ENCODE assay signal across 19 cellular contexts in the genomic region with DNA sequence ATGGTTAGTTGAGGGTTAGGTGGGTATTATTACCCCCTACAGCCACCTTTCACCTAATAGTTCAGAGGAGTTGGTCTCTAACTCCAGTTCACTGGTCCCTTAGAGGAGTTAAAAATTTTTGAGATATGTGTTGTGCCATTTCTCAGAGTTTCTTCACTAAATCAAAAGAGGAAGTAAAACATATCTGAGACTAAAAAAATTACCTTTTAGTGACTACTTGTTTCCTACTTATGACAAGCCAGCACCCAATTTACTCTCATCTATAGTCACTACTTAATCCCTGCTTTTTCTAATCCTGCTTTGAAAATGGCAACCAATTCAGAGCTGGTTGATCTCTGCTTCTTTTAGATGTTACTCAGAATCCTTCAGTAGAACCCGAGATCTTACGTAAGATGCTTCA.
A peak's percentile ranks its signal among the peaks of the same experiment; 100 is the strongest.
DNase-seq lines count a peak whose midpoint lies in the region; ATAC-seq lines count a peak whose summit lies in the region.
"Had no signal": no experiment of that assay in that cellular context is flagged by ENCODE, and none has a peak within 500 bp of the region (broad histone marks: within the 10 kb centered on the region; RNA-seq: fewer than 3 reads in every experiment).

No MANE protein-coding gene starts in this region.

- no peaks in the 10 kb centered on the region for H3K27me3 Mint-ChIP-seq in naive B cell
- H3K27me3 Mint-ChIP-seq: activated naive CD8-positive, alpha-beta T cell treated with anti-CD3 and anti-CD28 coated beads, Interleukin-2, amount 10 ng/mL, durations not matched to agents 7 days and 5 days had no signal

- no peak overlapping the region for H2BK12ac ChIP-seq in mesenchymal stem cell (ENCODE audit: low read length in 2 of 2)

- no peak overlapping the region for H2AFZ ChIP-seq in mesenchymal stem cell (ENCODE audit: low read depth, low read length)
- H2AFZ ChIP-seq: parathyroid adenoma had no signal

- H3K4me1 ChIP-seq in mesenchymal stem cell (ENCODE audit: control insufficient read depth, insufficient read depth, low read depth, low read length): no peaks in the 10 kb centered on the region
- H3K4me1 ChIP-seq: parathyroid adenoma, right lobe of liver had no signal

- H3K9ac ChIP-seq in mesenchymal stem cell (ENCODE audit: low read length): no peak overlapping the region
- H3K9ac ChIP-seq: parathyroid adenoma had no signal

- no peak overlapping the region for H2AK5ac ChIP-seq in mesenchymal stem cell (ENCODE audit: low read length, severe bottlenecking)

- no peak overlapping the region for H2BK15ac ChIP-seq in mesenchymal stem cell (ENCODE audit: low read depth, poor library complexity, severe bottlenecking)

- no peak overlapping the region for H3K4me3 ChIP-seq in mesenchymal stem cell (ENCODE audit: insufficient read depth in 1 of 2, low read depth in 1 of 2, low read length in 2 of 2)
- H3K4me3 ChIP-seq: right lobe of liver had no signal

- no peak overlapping the region for H4K91ac ChIP-seq in mesenchymal stem cell (ENCODE audit: low read length)

- H3K18ac ChIP-seq in mesenchymal stem cell (ENCODE audit: low read depth in 1 of 2, low read length in 2 of 2): no peak overlapping the region

- H3K14ac ChIP-seq in mesenchymal stem cell (ENCODE audit: low read length in 2 of 2): no peak overlapping the region

- no peak overlapping the region for H4K8ac ChIP-seq in mesenchymal stem cell (ENCODE audit: low read length)

- no peaks in the 10 kb centered on the region for H3K36me3 Mint-ChIP-seq in naive B cell
- H3K36me3 Mint-ChIP-seq: activated naive CD8-positive, alpha-beta T cell treated with anti-CD3 and anti-CD28 coated beads, Interleukin-2, amount 10 ng/mL, durations not matched to agents 7 days and 5 days; CD8-positive, alpha-beta memory T cell; natural killer cell; T-cell had no signal

- no peak for DNase-seq in naive B cell
- no peak for DNase-seq in glomerular visceral epithelial cell (ENCODE audit: extremely low spot score)
- no peak for DNase-seq in mesenchymal stem cell
- DNase-seq in DMS114 treated with DMSO at 0.1 percent for 48 hours (lab: John Stamatoyannopoulos, UW; ENCODE audit: unreplicated experiment): no peak
- DNase-seq in iPS-NIHi11 (ENCODE audit: low spot score): no peak
- DNase-seq: activated CD4-positive, alpha-beta T cell treated with anti-CD3 and anti-CD28 coated beads, Interleukin-2, amount 50 U/mL, for 1 hour; activated naive CD8-positive, alpha-beta T cell treated with anti-CD3 and anti-CD28 coated beads, Interleukin-2, amount 10 ng/mL, durations not matched to agents 7 days and 5 days; CD8-positive, alpha-beta memory T cell; glutamatergic neuron; natural killer cell; NCI-H510A treated with DMSO at 0.1 percent for 48 hours; right lobe of liver; stimulated activated CD4-positive, alpha-beta T cell treated with anti-CD3 and anti-CD28 coated beads, Interleukin-15, amount 100 ng/mL, for 24 hours; substantia nigra; T-cell had no signal

- no peaks in the 10 kb centered on the region for H3K36me3 ChIP-seq in mesenchymal stem cell (ENCODE audit: control insufficient read depth in 1 of 2, insufficient read depth in 2 of 2, low read depth in 1 of 2, low read length in 2 of 2)
- H3K36me3 ChIP-seq: right lobe of liver had no signal

- H3K23ac ChIP-seq in mesenchymal stem cell (ENCODE audit: low read length in 2 of 2): no peak overlapping the region

- ATAC-seq in GM18868 (IDR thresholded peaks at IDR 0.05; ENCODE audit: unreplicated experiment) (peak; percentile 76), GM21619 (IDR thresholded peaks at IDR 0.05; ENCODE audit: unreplicated experiment) (peak; percentile 56), HG03432 (IDR thresholded peaks at IDR 0.05; ENCODE audit: unreplicated experiment) (peak; percentile 66), naive B cell (ENCODE audit: low read depth in 2 of 2) (peak; percentile 58 to 74)
- ATAC-seq: natural killer cell, right lobe of liver, T-cell had no signal

- H3K27me3 ChIP-seq in mesenchymal stem cell (ENCODE audit: control insufficient read depth in 1 of 2, insufficient read depth in 1 of 2, low read length in 2 of 2): no peaks in the 10 kb centered on the region
- H3K27me3 ChIP-seq: right lobe of liver had no signal

- no peak overlapping the region for H3K27ac ChIP-seq in mesenchymal stem cell (ENCODE audit: low read length, poor library complexity, severe bottlenecking)
- H3K27ac ChIP-seq: parathyroid adenoma, right lobe of liver had no signal

- H3K4me2 ChIP-seq in mesenchymal stem cell (ENCODE audit: low read length, poor library complexity, severe bottlenecking): no peak overlapping the region

- H2BK120ac ChIP-seq in mesenchymal stem cell (ENCODE audit: low read depth, low read length): no peak overlapping the region

- 94% methylated on average over 2 of the region's 2 CpGs for WGBS in mesenchymal stem cell

- H3K27ac Mint-ChIP-seq in naive B cell: peak overlapping the region in 3 of 6 donors; percentile 12 to 68 (median 27)
- H3K27ac Mint-ChIP-seq: activated naive CD8-positive, alpha-beta T cell treated with anti-CD3 and anti-CD28 coated beads, Interleukin-2, amount 10 ng/mL, durations not matched to agents 7 days and 5 days; CD8-positive, alpha-beta memory T cell; natural killer cell; T-cell had no signal

- H3K4ac ChIP-seq in mesenchymal stem cell (ENCODE audit: low read depth in 1 of 2, low read length in 2 of 2): no peak overlapping the region

- peak overlapping the region in 5 of 8 donors; percentile 2 to 78 (median 41) for H3K4me3 Mint-ChIP-seq in naive B cell
- H3K4me3 Mint-ChIP-seq: activated naive CD8-positive, alpha-beta T cell treated with anti-CD3 and anti-CD28 coated beads, Interleukin-2, amount 10 ng/mL, durations not matched to agents 7 days and 5 days; CD8-positive, alpha-beta memory T cell; natural killer cell; T-cell had no signal

- no peak overlapping the region for H2BK5ac ChIP-seq in mesenchymal stem cell (ENCODE audit: low read depth, low read length, poor library complexity, severe bottlenecking)

- H3K4me1 Mint-ChIP-seq in naive B cell: peaks cover 6 to 10% (median 9%) of the 10 kb centered on the region in 3 donors
- H3K4me1 Mint-ChIP-seq: activated naive CD8-positive, alpha-beta T cell treated with anti-CD3 and anti-CD28 coated beads, Interleukin-2, amount 10 ng/mL, durations not matched to agents 7 days and 5 days; CD8-positive, alpha-beta memory T cell; natural killer cell; T-cell had no signal

- H3K9me3 ChIP-seq in mesenchymal stem cell (ENCODE audit: control insufficient read depth, low read length): peaks cover 10% of the 10 kb centered on the region
- H3K9me3 ChIP-seq: right lobe of liver had no signal

- H3K79me1 ChIP-seq in mesenchymal stem cell (replicated peaks; ENCODE audit: low read length, poor library complexity, severe bottlenecking): no peaks in the 10 kb centered on the region

- H3K9me3 Mint-ChIP-seq in naive B cell: peaks cover 0 to 2% (median 0%) of the 10 kb centered on the region in 7 donors
- H3K9me3 Mint-ChIP-seq: activated naive CD8-positive, alpha-beta T cell treated with anti-CD3 and anti-CD28 coated beads, Interleukin-2, amount 10 ng/mL, durations not matched to agents 7 days and 5 days; CD8-positive, alpha-beta memory T cell; T-cell had no signal
